Comparison of ENCODE assay signal across 2 cellular contexts in genomic region chr7:99762680-99763327, GRCh38.
TF ChIP-seq lines count a peak whose summit lies in the region.

No MANE protein-coding gene starts in this region.

TF ChIP-seq in SK-N-SH treated with all-trans-retinoic acid at 6 μM for 48 hours, 23 proteins besides CTCF, POLR2A, EP300 and RAD21 (continued from another document):
- TF ChIP-seq PATZ1 (CRISPR knock-in tag; IDR thresholded peaks at IDR 0.05; ENCODE audit: borderline replicate concordance), result no peak
- no peak for TF ChIP-seq ESRRG (CRISPR knock-in tag; IDR thresholded peaks at IDR 0.05)
- TF ChIP-seq TSHZ2 (CRISPR knock-in tag; IDR thresholded peaks at IDR 0.05), result no peak
- TF ChIP-seq OSR1 (CRISPR knock-in tag; IDR thresholded peaks at IDR 0.05), result no peak
- no peak for TF ChIP-seq ZNF70 (CRISPR knock-in tag; IDR thresholded peaks at IDR 0.05)
- TF ChIP-seq CSRNP3 (CRISPR knock-in tag; IDR thresholded peaks at IDR 0.05), result no peak
- no peak for TF ChIP-seq CREB5 (CRISPR knock-in tag; IDR thresholded peaks at IDR 0.05; ENCODE audit: low read depth)
- no peak for TF ChIP-seq ARNTL (CRISPR knock-in tag; IDR thresholded peaks at IDR 0.05; ENCODE audit: borderline replicate concordance, low read depth)

TF ChIP-seq in SK-N-SH, 30 proteins besides CTCF, POLR2A, EP300 and RAD21 (continued from another document):
- no peak for TF ChIP-seq PBX3 (IDR thresholded peaks at IDR 0.05)
- no peak for TF ChIP-seq POLR2AphosphoS5 (IDR thresholded peaks at IDR 0.05; ENCODE audit: low read depth, low read length)
- TF ChIP-seq SIN3A (IDR thresholded peaks at IDR 0.05; ENCODE audit: borderline replicate concordance, low read depth, low read length), result no peak
- TF ChIP-seq RXRA (IDR thresholded peaks at IDR 0.05; ENCODE audit: borderline replicate concordance, low read depth), result no peak
- no peak for TF ChIP-seq MAX (IDR thresholded peaks at IDR 0.05; ENCODE audit: low read depth)
- TF ChIP-seq TEAD4 (IDR thresholded peaks at IDR 0.05; ENCODE audit: borderline replicate concordance, insufficient read depth), result no peak
